8 cellular contexts compared by ENCODE assay signal in genomic region chr19:45994989-45995714, GRCh38. TPM values are rescaled to one million over a fixed set of nuclear protein-coding genes. Genes with fewer than 3 reads are reported as not detected.
DNase-seq lines count a peak whose midpoint lies in the region; ATAC-seq, FAIRE-seq and TF ChIP-seq lines count a peak whose summit lies in the region.

Gene CCDC61, plus strand, starts transcription at chr19:45995467. Its CDS starts 7,552 bp downstream, at chr19:46003019.

- peak within 1 kb of the TSS; percentile 80 for H3K4me3 ChIP-seq in left ventricle myocardium inferior

- no peaks in the 10 kb centered on the region for H3K9me3 ChIP-seq in left ventricle myocardium inferior (replicated peaks)

- peak within 1 kb of the TSS; percentile 17 for H3K4me3 Mint-ChIP-seq in progenitor cell of endocrine pancreas (ENCODE audit: low read depth)

- peak; percentile 96 for FAIRE-seq in GM12892 (lab: Jason Lieb, UNC)
- peak; percentile 30 for FAIRE-seq in urothelium cell line (lab: Jason Lieb, UNC)

- H3K4me1 ChIP-seq in left ventricle myocardium inferior: peaks cover 21% of the 10 kb centered on the region

- no peak within 1 kb of the TSS for H3K27ac Mint-ChIP-seq in progenitor cell of endocrine pancreas

- peaks cover 12% of the 10 kb centered on the region for H3K4me1 Mint-ChIP-seq in progenitor cell of endocrine pancreas (ENCODE audit: low read depth)

- peak within 1 kb of the TSS; percentile 80 for H3K27ac ChIP-seq in left ventricle myocardium inferior (replicated peaks)

- H3K36me3 ChIP-seq in left ventricle myocardium inferior: peaks cover 8% of the 10 kb centered on the region

- DNase-seq in GM12892 (ENCODE audit: insufficient read length) (peak; percentile 93), NCI-H1436 treated with DMSO at 0.1 percent for 48 hours (lab: John Stamatoyannopoulos, UW) (peak; percentile 98), T follicular helper cell (ENCODE audit: low read depth) (peak; percentile 95), amniotic epithelial cell (ENCODE audit: low read depth) (peak; percentile 99), left ventricle myocardium inferior (peak; percentile 92), progenitor cell of endocrine pancreas (ENCODE audit: low spot score, unreplicated experiment) (peak; percentile 94), urothelium cell line (ENCODE audit: low spot score) (peak; percentile 99)

- peaks cover 22% of the 10 kb centered on the region for H3K27me3 Mint-ChIP-seq in progenitor cell of endocrine pancreas

- TF ChIP-seq POLR2A in GM12892 (IDR thresholded peaks at IDR 0.05; ENCODE audit: low read depth, low read length): peak; percentile 87; the same call in 1 of the 2 replicates

- H3K36me3 Mint-ChIP-seq in progenitor cell of endocrine pancreas (ENCODE audit: insufficient read depth): peaks cover 1% of the 10 kb centered on the region

- H3K27me3 ChIP-seq in left ventricle myocardium inferior (ENCODE audit: low read depth): peaks cover 16% of the 10 kb centered on the region

- no peak for TF ChIP-seq CTCF in left ventricle myocardium inferior (IDR thresholded peaks at IDR 0.05; ENCODE audit: borderline replicate concordance)
- no peak for TF ChIP-seq CTCF in progenitor cell of endocrine pancreas (IDR thresholded peaks at IDR 0.05; ENCODE audit: unreplicated experiment)

- intact Hi-C loops in left ventricle myocardium inferior (cut with micrococcal nuclease): no loop called here

- peak; percentile 98 for ATAC-seq in HG02840 (IDR thresholded peaks at IDR 0.05; ENCODE audit: low FRiP score, unreplicated experiment)

- no peaks in the 10 kb centered on the region for H3K9me3 Mint-ChIP-seq in progenitor cell of endocrine pancreas (ENCODE audit: low read depth)

RNA-seq across cellular contexts. Expression of gene CCDC61, which starts in this region (rescaled TPM):
- 10.5 TPM for polyA plus RNA-seq in GM12892 (2012; ENCODE audit: missing spikeins)
- total RNA-seq in left ventricle myocardium inferior (8.7 TPM), progenitor cell of endocrine pancreas (22.2 and 23.2 TPM in 2 replicates)

Comparison
In these comparisons a context has a peak if more than half of its experiments do, and no peak if none do; other contexts are left out.
1. Peak in every context shown above with its lines: DNase-seq, ATAC-seq, H3K4me3 ChIP-seq and H3K27ac ChIP-seq.